1 cellular context compared by ENCODE assay signal in the genomic region with DNA sequence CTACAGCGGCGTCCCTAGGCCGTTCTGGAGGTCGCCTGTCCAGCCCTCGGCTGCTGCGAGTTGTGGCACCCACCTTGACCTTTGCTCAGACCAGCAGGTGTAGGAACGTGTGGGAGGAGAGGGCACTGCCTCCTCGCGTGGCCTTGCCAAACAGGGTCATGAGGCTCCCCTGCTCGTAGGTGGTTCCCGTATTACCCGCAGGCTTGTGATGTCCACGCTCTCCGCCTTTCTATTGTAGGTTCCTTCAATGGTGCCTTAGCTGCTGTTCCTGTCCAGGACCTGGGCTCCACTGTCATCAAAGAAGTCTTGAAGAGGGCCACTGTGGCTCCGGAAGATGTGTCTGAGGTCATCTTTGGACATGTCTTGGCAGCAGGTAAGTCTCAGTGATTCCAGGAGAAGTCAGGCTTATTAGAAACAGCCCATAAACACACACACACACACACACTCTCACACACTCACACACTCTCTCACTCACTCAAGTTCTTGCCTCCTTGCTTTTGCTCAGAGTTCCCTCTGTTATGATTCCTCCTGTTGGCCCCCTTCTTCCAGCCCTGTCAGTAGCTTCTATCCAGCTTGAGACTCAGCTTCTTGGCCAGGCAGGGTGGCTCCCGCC.
TF ChIP-seq lines count a peak whose summit lies in the region.

No MANE protein-coding gene starts in this region.

TF ChIP-seq in HepG2, 621 proteins besides CTCF, POLR2A, EP300 and RAD21 (continued from another document and continues in another):
- TF ChIP-seq, protein P1, sequence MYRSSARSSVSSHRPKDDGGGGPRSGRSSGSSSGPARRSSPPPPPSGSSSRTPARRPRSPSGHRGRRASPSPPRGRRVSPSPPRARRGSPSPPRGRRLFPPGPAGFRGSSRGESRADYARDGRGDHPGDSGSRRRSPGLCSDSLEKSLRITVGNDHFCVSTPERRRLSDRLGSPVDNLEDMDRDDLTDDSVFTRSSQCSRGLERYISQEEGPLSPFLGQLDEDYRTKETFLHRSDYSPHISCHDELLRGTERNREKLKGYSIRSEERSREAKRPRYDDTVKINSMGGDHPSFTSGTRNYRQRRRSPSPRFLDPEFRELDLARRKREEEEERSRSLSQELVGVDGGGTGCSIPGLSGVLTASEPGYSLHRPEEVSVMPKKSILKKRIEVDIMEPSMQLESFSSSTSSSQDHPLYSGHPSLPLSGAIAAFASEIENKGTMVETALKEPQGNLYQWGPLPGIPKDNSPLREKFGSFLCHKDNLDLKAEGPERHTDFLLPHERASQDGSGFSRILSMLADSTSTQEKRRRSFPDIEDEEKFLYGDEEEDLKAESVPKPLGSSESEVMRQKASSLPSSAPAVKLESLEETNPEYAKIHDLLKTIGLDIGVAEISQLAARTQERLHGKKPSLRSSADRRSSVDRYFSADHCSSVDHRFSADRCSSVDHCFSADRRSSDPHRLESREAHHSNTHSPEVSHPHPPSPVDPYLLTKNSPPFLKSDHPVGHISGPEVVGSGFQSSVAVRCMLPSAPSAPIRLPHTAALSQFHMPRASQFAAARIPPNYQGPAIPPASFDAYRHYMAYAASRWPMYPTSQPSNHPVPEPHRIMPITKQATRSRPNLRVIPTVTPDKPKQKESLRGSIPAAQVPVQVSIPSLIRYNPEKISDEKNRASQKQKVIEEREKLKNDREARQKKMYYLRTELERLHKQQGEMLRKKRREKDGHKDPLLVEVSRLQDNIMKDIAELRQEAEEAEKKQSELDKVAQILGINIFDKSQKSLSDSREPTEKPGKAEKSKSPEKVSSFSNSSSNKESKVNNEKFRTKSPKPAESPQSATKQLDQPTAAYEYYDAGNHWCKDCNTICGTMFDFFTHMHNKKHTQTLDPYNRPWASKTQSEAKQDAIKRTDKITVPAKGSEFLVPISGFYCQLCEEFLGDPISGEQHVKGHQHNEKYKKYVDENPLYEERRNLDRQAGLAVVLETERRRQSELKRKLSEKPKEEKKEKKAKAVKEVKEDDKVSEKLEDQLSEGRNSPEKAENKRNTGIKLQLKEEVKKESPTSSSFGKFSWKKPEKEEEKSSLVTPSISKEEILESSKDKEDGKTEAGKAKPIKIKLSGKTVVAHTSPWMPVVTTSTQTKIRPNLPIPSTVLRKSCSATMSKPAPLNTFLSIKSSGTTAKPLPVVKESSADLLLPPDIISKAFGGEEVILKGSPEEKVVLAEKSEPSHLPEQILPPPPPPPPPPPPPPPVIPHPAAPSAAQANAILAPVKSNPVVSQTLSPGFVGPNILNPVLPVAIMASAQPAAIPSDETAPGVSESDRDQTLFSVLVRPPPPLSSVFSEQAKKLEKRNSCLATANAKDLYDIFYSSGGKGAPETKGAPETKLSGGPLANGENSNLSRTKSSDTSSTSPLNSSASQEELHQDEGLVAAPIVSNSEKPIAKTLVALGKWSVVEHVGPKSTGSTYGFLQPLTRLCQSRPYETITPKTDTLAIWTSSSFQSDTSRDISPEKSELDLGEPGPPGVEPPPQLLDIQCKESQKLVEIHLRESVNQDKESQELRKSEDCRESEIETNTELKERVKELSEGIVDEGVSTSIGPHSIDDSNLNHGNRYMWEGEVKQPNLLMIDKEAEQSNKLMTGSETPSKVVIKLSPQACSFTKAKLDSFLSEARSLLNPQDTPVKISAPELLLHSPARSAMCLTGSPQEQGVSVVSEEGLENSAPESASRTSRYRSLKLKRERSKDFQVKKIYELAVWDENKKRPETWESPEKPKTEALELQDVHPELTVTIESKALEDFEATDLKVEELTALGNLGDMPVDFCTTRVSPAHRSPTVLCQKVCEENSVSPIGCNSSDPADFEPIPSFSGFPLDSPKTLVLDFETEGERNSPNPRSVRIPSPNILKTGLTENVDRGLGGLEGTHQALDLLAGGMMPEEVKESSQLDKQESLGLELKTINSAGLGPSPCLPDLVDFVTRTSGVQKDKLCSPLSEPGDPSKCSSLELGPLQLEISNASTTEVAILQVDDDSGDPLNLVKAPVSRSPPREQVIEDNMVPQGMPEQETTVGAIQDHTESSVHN (CRISPR knock-in tag; IDR thresholded peaks at IDR 0.05): peak; percentile 42; the same call in 1 of the 2 replicates
- TF ChIP-seq EZH2 (conservative IDR thresholded peaks at IDR 0.05; ENCODE audit: low read depth, low read length) (no peak), TEAD2 (CRISPR knock-in tag; IDR thresholded peaks at IDR 0.05) (0 out of 2 replicates have a peak, but pooled peaks have one; percentile 9), ZFP62 (CRISPR knock-in tag; IDR thresholded peaks at IDR 0.05) (no peak), BRCA1 (CRISPR knock-in tag; IDR thresholded peaks at IDR 0.05) (no peak; the same call in 1 of the 2 replicates), ZNF772 (CRISPR knock-in tag; IDR thresholded peaks at IDR 0.05) (no peak; the same call in none of the 2 replicates), ETV6 (CRISPR knock-in tag; conservative IDR thresholded peaks at IDR 0.05) (0 out of 2 replicates have a peak, but pooled peaks have one; percentile 37), KDM4B (CRISPR knock-in tag; IDR thresholded peaks at IDR 0.05) (0 out of 2 replicates have a peak, but pooled peaks have one; percentile 40), TSC22D2 (CRISPR knock-in tag; IDR thresholded peaks at IDR 0.05; ENCODE audit: borderline replicate concordance) (0 out of 2 replicates have a peak, but pooled peaks have one; percentile 11), SOX6 (IDR thresholded peaks at IDR 0.05) (no peak), SOX6 (CRISPR knock-in tag; IDR thresholded peaks at IDR 0.05) (no peak), CBX5 (CRISPR knock-in tag; IDR thresholded peaks at IDR 0.05; ENCODE audit: borderline replicate concordance) (0 out of 2 replicates have a peak, but pooled peaks have one; percentile 60), RBM39 (IDR thresholded peaks at IDR 0.05; ENCODE audit: low read depth, low read length, poor library complexity, severe bottlenecking) (no peak), ZNF713 (CRISPR knock-in tag; IDR thresholded peaks at IDR 0.05) (no peak), SNRNP70 (IDR thresholded peaks at IDR 0.05; ENCODE audit: low read depth, low read length) (no peak), ZSCAN9 (CRISPR knock-in tag; IDR thresholded peaks at IDR 0.05; ENCODE audit: borderline replicate concordance) (peak; percentile 14; the same call in 1 of the 2 replicates), SP1 (IDR thresholded peaks at IDR 0.05) (no peak), SP1 (CRISPR knock-in tag; IDR thresholded peaks at IDR 0.05) (peak; percentile 49; the same call in 1 of the 2 replicates), ZNF253 (CRISPR knock-in tag; IDR thresholded peaks at IDR 0.05; ENCODE audit: borderline replicate concordance) (peak; percentile 89; the same call in 1 of the 2 replicates), ZSCAN12 (CRISPR knock-in tag; IDR thresholded peaks at IDR 0.05) (no peak), ZNF20 (CRISPR knock-in tag; IDR thresholded peaks at IDR 0.05) (no peak), SMARCE1 (IDR thresholded peaks at IDR 0.05; ENCODE audit: borderline replicate concordance) (no peak)
- TF ChIP-seq, protein P2, sequence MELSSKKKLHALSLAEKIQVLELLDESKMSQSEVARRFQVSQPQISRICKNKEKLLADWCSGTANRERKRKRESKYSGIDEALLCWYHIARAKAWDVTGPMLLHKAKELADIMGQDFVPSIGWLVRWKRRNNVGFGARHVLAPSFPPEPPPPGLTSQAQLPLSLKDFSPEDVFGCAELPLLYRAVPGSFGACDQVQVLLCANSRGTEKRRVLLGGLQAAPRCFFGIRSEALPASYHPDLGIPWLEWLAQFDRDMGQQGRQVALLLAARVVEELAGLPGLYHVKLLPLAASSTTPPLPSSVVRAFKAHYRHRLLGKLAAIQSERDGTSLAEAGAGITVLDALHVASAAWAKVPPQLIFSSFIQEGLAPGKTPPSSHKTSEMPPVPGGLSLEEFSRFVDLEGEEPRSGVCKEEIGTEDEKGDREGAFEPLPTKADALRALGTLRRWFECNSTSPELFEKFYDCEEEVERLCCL (CRISPR knock-in tag; IDR thresholded peaks at IDR 0.05; ENCODE audit: borderline replicate concordance): no peak
- TF ChIP-seq, protein P3, sequence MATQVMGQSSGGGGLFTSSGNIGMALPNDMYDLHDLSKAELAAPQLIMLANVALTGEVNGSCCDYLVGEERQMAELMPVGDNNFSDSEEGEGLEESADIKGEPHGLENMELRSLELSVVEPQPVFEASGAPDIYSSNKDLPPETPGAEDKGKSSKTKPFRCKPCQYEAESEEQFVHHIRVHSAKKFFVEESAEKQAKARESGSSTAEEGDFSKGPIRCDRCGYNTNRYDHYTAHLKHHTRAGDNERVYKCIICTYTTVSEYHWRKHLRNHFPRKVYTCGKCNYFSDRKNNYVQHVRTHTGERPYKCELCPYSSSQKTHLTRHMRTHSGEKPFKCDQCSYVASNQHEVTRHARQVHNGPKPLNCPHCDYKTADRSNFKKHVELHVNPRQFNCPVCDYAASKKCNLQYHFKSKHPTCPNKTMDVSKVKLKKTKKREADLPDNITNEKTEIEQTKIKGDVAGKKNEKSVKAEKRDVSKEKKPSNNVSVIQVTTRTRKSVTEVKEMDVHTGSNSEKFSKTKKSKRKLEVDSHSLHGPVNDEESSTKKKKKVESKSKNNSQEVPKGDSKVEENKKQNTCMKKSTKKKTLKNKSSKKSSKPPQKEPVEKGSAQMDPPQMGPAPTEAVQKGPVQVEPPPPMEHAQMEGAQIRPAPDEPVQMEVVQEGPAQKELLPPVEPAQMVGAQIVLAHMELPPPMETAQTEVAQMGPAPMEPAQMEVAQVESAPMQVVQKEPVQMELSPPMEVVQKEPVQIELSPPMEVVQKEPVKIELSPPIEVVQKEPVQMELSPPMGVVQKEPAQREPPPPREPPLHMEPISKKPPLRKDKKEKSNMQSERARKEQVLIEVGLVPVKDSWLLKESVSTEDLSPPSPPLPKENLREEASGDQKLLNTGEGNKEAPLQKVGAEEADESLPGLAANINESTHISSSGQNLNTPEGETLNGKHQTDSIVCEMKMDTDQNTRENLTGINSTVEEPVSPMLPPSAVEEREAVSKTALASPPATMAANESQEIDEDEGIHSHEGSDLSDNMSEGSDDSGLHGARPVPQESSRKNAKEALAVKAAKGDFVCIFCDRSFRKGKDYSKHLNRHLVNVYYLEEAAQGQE (IDR thresholded peaks at IDR 0.05; ENCODE audit: borderline replicate concordance in 1 of 2, low read depth in 1 of 2, low read length in 2 of 2): no peak
- TF ChIP-seq, protein P4, sequence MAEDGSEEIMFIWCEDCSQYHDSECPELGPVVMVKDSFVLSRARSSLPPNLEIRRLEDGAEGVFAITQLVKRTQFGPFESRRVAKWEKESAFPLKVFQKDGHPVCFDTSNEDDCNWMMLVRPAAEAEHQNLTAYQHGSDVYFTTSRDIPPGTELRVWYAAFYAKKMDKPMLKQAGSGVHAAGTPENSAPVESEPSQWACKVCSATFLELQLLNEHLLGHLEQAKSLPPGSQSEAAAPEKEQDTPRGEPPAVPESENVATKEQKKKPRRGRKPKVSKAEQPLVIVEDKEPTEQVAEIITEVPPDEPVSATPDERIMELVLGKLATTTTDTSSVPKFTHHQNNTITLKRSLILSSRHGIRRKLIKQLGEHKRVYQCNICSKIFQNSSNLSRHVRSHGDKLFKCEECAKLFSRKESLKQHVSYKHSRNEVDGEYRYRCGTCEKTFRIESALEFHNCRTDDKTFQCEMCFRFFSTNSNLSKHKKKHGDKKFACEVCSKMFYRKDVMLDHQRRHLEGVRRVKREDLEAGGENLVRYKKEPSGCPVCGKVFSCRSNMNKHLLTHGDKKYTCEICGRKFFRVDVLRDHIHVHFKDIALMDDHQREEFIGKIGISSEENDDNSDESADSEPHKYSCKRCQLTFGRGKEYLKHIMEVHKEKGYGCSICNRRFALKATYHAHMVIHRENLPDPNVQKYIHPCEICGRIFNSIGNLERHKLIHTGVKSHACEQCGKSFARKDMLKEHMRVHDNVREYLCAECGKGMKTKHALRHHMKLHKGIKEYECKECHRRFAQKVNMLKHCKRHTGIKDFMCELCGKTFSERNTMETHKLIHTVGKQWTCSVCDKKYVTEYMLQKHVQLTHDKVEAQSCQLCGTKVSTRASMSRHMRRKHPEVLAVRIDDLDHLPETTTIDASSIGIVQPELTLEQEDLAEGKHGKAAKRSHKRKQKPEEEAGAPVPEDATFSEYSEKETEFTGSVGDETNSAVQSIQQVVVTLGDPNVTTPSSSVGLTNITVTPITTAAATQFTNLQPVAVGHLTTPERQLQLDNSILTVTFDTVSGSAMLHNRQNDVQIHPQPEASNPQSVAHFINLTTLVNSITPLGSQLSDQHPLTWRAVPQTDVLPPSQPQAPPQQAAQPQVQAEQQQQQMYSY (CRISPR knock-in tag; IDR thresholded peaks at IDR 0.05): no peak
- TF ChIP-seq, protein P5, sequence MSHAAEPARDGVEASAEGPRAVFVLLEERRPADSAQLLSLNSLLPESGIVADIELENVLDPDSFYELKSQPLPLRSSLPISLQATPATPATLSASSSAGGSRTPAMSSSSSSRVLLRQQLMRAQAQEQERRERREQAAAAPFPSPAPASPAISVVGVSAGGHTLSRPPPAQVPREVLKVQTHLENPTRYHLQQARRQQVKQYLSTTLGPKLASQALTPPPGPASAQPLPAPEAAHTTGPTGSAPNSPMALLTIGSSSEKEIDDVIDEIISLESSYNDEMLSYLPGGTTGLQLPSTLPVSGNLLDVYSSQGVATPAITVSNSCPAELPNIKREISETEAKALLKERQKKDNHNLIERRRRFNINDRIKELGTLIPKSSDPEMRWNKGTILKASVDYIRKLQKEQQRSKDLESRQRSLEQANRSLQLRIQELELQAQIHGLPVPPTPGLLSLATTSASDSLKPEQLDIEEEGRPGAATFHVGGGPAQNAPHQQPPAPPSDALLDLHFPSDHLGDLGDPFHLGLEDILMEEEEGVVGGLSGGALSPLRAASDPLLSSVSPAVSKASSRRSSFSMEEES (CRISPR knock-in tag; IDR thresholded peaks at IDR 0.05): peak; percentile 82
- TF ChIP-seq, protein P6, sequence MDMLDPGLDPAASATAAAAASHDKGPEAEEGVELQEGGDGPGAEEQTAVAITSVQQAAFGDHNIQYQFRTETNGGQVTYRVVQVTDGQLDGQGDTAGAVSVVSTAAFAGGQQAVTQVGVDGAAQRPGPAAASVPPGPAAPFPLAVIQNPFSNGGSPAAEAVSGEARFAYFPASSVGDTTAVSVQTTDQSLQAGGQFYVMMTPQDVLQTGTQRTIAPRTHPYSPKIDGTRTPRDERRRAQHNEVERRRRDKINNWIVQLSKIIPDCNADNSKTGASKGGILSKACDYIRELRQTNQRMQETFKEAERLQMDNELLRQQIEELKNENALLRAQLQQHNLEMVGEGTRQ (IDR thresholded peaks at IDR 0.05; ENCODE audit: low read depth, low read length): no peak; the same call in 1 of the 2 replicates
- TF ChIP-seq, protein P6 (CRISPR knock-in tag; IDR thresholded peaks at IDR 0.05; ENCODE audit: borderline replicate concordance): 0 out of 2 replicates have a peak, but pooled peaks have one; percentile 63
- TF ChIP-seq, protein P7, sequence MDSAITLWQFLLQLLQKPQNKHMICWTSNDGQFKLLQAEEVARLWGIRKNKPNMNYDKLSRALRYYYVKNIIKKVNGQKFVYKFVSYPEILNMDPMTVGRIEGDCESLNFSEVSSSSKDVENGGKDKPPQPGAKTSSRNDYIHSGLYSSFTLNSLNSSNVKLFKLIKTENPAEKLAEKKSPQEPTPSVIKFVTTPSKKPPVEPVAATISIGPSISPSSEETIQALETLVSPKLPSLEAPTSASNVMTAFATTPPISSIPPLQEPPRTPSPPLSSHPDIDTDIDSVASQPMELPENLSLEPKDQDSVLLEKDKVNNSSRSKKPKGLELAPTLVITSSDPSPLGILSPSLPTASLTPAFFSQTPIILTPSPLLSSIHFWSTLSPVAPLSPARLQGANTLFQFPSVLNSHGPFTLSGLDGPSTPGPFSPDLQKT (CRISPR knock-in tag; IDR thresholded peaks at IDR 0.05; ENCODE audit: borderline replicate concordance): no peak
